Comparison of ENCODE assay signal across 1 cellular context in the genomic region with DNA sequence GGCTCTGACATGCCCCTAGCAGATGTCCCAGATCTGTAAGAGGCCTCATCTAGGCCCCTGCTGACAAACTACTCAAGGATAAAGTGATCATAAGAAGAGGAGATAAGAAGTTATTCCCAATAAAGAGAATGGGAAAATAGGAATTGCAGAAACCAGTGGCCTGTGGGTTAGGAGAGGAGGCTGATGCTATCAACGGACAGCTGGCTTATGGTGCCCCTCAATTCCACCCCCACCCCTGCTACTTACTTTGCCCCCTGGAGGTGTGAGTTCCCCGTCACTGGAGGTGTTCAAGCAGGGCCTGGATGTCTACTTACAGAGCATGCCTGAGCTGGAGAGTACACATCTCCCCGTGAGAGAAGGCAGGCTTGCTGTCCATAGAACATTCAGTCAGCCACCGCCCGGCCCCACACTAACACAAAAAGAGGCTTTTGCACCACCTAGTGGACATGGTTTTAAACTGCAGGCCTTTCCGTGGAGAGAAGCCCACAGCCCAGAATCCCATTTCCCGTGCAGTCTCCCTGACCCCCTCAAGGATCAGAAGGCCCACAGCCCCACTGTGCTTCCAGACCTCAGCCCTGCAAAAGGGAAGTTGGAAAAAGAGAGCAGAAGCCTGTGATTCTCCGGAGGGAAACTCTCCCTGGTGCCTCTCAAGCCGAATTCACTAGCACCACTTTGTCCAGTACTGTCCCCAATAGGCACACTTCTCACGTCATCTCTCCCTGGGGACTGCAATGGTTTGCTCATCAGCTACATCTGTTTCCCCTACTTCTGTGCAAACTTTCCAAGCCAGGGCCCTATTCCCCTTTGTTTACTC.
TF ChIP-seq lines count a peak whose summit lies in the region.

No MANE protein-coding gene starts in this region.

TF ChIP-seq in HepG2, 621 proteins besides CTCF, POLR2A, EP300 and RAD21 (continued from another document and continues in another):
- TF ChIP-seq, protein P1, sequence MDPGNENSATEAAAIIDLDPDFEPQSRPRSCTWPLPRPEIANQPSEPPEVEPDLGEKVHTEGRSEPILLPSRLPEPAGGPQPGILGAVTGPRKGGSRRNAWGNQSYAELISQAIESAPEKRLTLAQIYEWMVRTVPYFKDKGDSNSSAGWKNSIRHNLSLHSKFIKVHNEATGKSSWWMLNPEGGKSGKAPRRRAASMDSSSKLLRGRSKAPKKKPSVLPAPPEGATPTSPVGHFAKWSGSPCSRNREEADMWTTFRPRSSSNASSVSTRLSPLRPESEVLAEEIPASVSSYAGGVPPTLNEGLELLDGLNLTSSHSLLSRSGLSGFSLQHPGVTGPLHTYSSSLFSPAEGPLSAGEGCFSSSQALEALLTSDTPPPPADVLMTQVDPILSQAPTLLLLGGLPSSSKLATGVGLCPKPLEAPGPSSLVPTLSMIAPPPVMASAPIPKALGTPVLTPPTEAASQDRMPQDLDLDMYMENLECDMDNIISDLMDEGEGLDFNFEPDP (CRISPR knock-in tag; conservative IDR thresholded peaks at IDR 0.05) = no peak
- TF ChIP-seq ZBTB8A (CRISPR knock-in tag; IDR thresholded peaks at IDR 0.05; ENCODE audit: borderline replicate concordance, low read depth) (no peak), ZNF598 (CRISPR knock-in tag; IDR thresholded peaks at IDR 0.05; ENCODE audit: borderline replicate concordance) (no peak), ZNF772 (CRISPR knock-in tag; IDR thresholded peaks at IDR 0.05) (no peak), AKAP8 (CRISPR knock-in tag; IDR thresholded peaks at IDR 0.05) (no peak), HDAC6 (IDR thresholded peaks at IDR 0.05; ENCODE audit: low read depth, low read length) (no peak), DNMT1 (CRISPR knock-in tag; IDR thresholded peaks at IDR 0.05) (no peak), ZNF878 (CRISPR knock-in tag; IDR thresholded peaks at IDR 0.05) (no peak), BRF2 (CRISPR knock-in tag; IDR thresholded peaks at IDR 0.05) (no peak), MED8 (CRISPR knock-in tag; IDR thresholded peaks at IDR 0.05; ENCODE audit: insufficient replicate concordance) (no peak), PHF20 (CRISPR knock-in tag; IDR thresholded peaks at IDR 0.05) (no peak), SPEN (CRISPR knock-in tag; IDR thresholded peaks at IDR 0.05; ENCODE audit: low read depth) (no peak; the same call in 1 of the 2 replicates), NRL (CRISPR knock-in tag; IDR thresholded peaks at IDR 0.05; ENCODE audit: borderline replicate concordance) (no peak; the same call in 1 of the 2 replicates), ZNF75D (CRISPR knock-in tag; IDR thresholded peaks at IDR 0.05; ENCODE audit: borderline replicate concordance) (no peak), FOSL2 (CRISPR knock-in tag; IDR thresholded peaks at IDR 0.05) (no peak), AGO1 (IDR thresholded peaks at IDR 0.05; ENCODE audit: low read depth, low read length, poor library complexity, severe bottlenecking) (no peak), SIN3B (IDR thresholded peaks at IDR 0.05; ENCODE audit: low read length) (no peak), ZSCAN20 (CRISPR knock-in tag; IDR thresholded peaks at IDR 0.05; ENCODE audit: borderline replicate concordance) (no peak), ZNF775 (CRISPR knock-in tag; IDR thresholded peaks at IDR 0.05; ENCODE audit: borderline replicate concordance) (no peak), ELF3 (CRISPR knock-in tag; IDR thresholded peaks at IDR 0.05) (peak; percentile 56; the same call in 1 of the 2 replicates), ATAD3A (CRISPR knock-in tag; IDR thresholded peaks at IDR 0.05) (no peak), MAFF (IDR thresholded peaks at IDR 0.05; ENCODE audit: low read depth, low read length) (no peak), ZNF597 (CRISPR knock-in tag; IDR thresholded peaks at IDR 0.05) (no peak), ZMAT3 (CRISPR knock-in tag; conservative IDR thresholded peaks at IDR 0.05) (no peak), ZNF460 (CRISPR knock-in tag; IDR thresholded peaks at IDR 0.05; ENCODE audit: borderline replicate concordance) (no peak), EEA1 (CRISPR knock-in tag; IDR thresholded peaks at IDR 0.05; ENCODE audit: borderline replicate concordance) (no peak), ZNF670 (CRISPR knock-in tag; IDR thresholded peaks at IDR 0.05; ENCODE audit: borderline replicate concordance) (no peak), CBX5 (CRISPR knock-in tag; IDR thresholded peaks at IDR 0.05; ENCODE audit: borderline replicate concordance) (no peak), ISL2 (CRISPR knock-in tag; IDR thresholded peaks at IDR 0.05) (no peak), TCF12 (IDR thresholded peaks at IDR 0.05) (no peak), TCF12 (CRISPR knock-in tag; IDR thresholded peaks at IDR 0.05) (no peak), CEBPZ (IDR thresholded peaks at IDR 0.05; ENCODE audit: low read length) (no peak), XRCC5 (optimal IDR thresholded peaks at IDR 0.05; ENCODE audit: low read length) (peak; percentile 68), ZNF225 (CRISPR knock-in tag; IDR thresholded peaks at IDR 0.05) (no peak; the same call in 1 of the 2 replicates), ZNF891 (CRISPR knock-in tag; IDR thresholded peaks at IDR 0.05) (no peak), ZNF354B (CRISPR knock-in tag; IDR thresholded peaks at IDR 0.05) (no peak), MEF2D (CRISPR knock-in tag; IDR thresholded peaks at IDR 0.05) (no peak), ZNF740 (CRISPR knock-in tag; IDR thresholded peaks at IDR 0.05) (no peak), ZNF350 (CRISPR knock-in tag; IDR thresholded peaks at IDR 0.05; ENCODE audit: borderline replicate concordance, low read depth) (0 out of 2 replicates have a peak, but pooled peaks have one; percentile 32)
- TF ChIP-seq, protein P2, sequence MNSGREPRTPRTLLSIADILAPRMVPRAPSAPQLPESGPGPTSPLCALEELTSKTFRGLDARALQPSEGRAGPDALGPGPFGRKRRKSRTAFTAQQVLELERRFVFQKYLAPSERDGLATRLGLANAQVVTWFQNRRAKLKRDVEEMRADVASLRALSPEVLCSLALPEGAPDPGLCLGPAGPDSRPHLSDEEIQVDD (CRISPR knock-in tag; IDR thresholded peaks at IDR 0.05; ENCODE audit: borderline replicate concordance) = no peak
- TF ChIP-seq, protein P3, sequence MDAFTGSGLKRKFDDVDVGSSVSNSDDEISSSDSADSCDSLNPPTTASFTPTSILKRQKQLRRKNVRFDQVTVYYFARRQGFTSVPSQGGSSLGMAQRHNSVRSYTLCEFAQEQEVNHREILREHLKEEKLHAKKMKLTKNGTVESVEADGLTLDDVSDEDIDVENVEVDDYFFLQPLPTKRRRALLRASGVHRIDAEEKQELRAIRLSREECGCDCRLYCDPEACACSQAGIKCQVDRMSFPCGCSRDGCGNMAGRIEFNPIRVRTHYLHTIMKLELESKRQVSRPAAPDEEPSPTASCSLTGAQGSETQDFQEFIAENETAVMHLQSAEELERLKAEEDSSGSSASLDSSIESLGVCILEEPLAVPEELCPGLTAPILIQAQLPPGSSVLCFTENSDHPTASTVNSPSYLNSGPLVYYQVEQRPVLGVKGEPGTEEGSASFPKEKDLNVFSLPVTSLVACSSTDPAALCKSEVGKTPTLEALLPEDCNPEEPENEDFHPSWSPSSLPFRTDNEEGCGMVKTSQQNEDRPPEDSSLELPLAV (CRISPR knock-in tag; conservative IDR thresholded peaks at IDR 0.05; ENCODE audit: low read depth) = no peak
- TF ChIP-seq, protein P4, sequence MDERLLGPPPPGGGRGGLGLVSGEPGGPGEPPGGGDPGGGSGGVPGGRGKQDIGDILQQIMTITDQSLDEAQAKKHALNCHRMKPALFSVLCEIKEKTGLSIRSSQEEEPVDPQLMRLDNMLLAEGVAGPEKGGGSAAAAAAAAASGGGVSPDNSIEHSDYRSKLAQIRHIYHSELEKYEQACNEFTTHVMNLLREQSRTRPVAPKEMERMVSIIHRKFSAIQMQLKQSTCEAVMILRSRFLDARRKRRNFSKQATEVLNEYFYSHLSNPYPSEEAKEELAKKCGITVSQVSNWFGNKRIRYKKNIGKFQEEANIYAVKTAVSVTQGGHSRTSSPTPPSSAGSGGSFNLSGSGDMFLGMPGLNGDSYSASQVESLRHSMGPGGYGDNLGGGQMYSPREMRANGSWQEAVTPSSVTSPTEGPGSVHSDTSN (CRISPR knock-in tag; IDR thresholded peaks at IDR 0.05) = no peak
- TF ChIP-seq, protein P5, sequence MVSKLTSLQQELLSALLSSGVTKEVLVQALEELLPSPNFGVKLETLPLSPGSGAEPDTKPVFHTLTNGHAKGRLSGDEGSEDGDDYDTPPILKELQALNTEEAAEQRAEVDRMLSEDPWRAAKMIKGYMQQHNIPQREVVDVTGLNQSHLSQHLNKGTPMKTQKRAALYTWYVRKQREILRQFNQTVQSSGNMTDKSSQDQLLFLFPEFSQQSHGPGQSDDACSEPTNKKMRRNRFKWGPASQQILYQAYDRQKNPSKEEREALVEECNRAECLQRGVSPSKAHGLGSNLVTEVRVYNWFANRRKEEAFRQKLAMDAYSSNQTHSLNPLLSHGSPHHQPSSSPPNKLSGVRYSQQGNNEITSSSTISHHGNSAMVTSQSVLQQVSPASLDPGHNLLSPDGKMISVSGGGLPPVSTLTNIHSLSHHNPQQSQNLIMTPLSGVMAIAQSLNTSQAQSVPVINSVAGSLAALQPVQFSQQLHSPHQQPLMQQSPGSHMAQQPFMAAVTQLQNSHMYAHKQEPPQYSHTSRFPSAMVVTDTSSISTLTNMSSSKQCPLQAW (CRISPR knock-in tag; IDR thresholded peaks at IDR 0.05) = peak; percentile 64; the same call in 1 of the 2 replicates
- TF ChIP-seq, protein P6, sequence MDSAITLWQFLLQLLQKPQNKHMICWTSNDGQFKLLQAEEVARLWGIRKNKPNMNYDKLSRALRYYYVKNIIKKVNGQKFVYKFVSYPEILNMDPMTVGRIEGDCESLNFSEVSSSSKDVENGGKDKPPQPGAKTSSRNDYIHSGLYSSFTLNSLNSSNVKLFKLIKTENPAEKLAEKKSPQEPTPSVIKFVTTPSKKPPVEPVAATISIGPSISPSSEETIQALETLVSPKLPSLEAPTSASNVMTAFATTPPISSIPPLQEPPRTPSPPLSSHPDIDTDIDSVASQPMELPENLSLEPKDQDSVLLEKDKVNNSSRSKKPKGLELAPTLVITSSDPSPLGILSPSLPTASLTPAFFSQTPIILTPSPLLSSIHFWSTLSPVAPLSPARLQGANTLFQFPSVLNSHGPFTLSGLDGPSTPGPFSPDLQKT (CRISPR knock-in tag; IDR thresholded peaks at IDR 0.05; ENCODE audit: borderline replicate concordance) = no peak
- TF ChIP-seq, protein P7, sequence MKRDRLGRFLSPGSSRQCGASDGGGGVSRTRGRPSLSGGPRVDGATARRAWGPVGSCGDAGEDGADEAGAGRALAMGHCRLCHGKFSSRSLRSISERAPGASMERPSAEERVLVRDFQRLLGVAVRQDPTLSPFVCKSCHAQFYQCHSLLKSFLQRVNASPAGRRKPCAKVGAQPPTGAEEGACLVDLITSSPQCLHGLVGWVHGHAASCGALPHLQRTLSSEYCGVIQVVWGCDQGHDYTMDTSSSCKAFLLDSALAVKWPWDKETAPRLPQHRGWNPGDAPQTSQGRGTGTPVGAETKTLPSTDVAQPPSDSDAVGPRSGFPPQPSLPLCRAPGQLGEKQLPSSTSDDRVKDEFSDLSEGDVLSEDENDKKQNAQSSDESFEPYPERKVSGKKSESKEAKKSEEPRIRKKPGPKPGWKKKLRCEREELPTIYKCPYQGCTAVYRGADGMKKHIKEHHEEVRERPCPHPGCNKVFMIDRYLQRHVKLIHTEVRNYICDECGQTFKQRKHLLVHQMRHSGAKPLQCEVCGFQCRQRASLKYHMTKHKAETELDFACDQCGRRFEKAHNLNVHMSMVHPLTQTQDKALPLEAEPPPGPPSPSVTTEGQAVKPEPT (CRISPR knock-in tag; IDR thresholded peaks at IDR 0.05; ENCODE audit: low read depth) = no peak
